ENCODE assay signal across 14 cellular contexts in genomic region chr16:16019488-16019887, GRCh38.
A peak's percentile ranks its signal among the peaks of the same experiment; 100 is the strongest.
DNase-seq lines count a peak whose midpoint lies in the region; ATAC-seq, FAIRE-seq and TF ChIP-seq lines count a peak whose summit lies in the region.
"Had no signal": no experiment of that assay in that cellular context is flagged by ENCODE, and none has a peak within 500 bp of the region (broad histone marks: within the 10 kb centered on the region; RNA-seq: fewer than 3 reads in every experiment).

No MANE protein-coding gene starts in this region.

- H3K36me3 Mint-ChIP-seq in activated CD8-positive, alpha-beta T cell treated with anti-CD3 and anti-CD28 coated beads, Interleukin-2, amount 10 ng/mL, durations not matched to agents 7 days and 5 days (ENCODE audit: low read depth) = peaks cover 65% of the 10 kb centered on the region
- H3K36me3 Mint-ChIP-seq in activated CD8-positive, alpha-beta T cell treated with anti-CD3 and anti-CD28 coated beads for 36 hours (ENCODE audit: low read depth) = peaks cover 57% of the 10 kb centered on the region
- peaks cover 9 to 30% of the 10 kb centered on the region in 2 donors for H3K36me3 Mint-ChIP-seq in activated T-cell treated with anti-CD3 and anti-CD28 coated beads, Interleukin-2, amount 50 U/mL, for 72 hours (ENCODE audit: insufficient read depth in 2 of 2)

- POLR2A ChIA-PET in activated CD8-positive, alpha-beta T cell treated with anti-CD3 and anti-CD28 coated beads, Interleukin-2, amount 10 ng/mL, durations not matched to agents 7 days and 5 days (lab: Charles Lee) = no interaction called here
- POLR2A ChIA-PET in activated CD8-positive, alpha-beta T cell treated with anti-CD3 and anti-CD28 coated beads for 36 hours (lab: Charles Lee) = no interaction called here
- POLR2A ChIA-PET in RWPE1 (lab: Yijun Ruan, JAX; ENCODE audit: low non-redundant PET) = interaction anchor here (0.6 kb wide), 1 partner anchor 70 kb away, joined by 3 read pairs; no protein-coding TSS in a partner anchor

- no peaks in the 10 kb centered on the region for H3K9me3 ChIP-seq in esophagus squamous epithelium

- H3K36me3 ChIP-seq in esophagus squamous epithelium = peaks cover 0 to 77% (median 7%) of the 10 kb centered on the region in 3 donors

- no peak overlapping the region for H3K4me3 Mint-ChIP-seq in activated CD8-positive, alpha-beta T cell treated with anti-CD3 and anti-CD28 coated beads, Interleukin-2, amount 10 ng/mL, durations not matched to agents 7 days and 5 days
- no peak overlapping the region for H3K4me3 Mint-ChIP-seq in activated CD8-positive, alpha-beta T cell treated with anti-CD3 and anti-CD28 coated beads for 36 hours
- H3K4me3 Mint-ChIP-seq in activated T-cell treated with anti-CD3 and anti-CD28 coated beads, Interleukin-2, amount 50 U/mL, for 72 hours = no peak overlapping the region
- H3K4me3 Mint-ChIP-seq: activated B cell treated with CpG ODN at 0.5 μM for 24 hours; activated naive CD4-positive, alpha-beta T cell treated with anti-CD3 and anti-CD28 coated beads, Interleukin-2, amount 10 ng/mL, durations not matched to agents 7 days and 5 days; endodermal cell; immature natural killer cell; neural crest cell had no signal

- no peak for TF ChIP-seq CTCF in activated CD8-positive, alpha-beta T cell treated with anti-CD3 and anti-CD28 coated beads for 36 hours (IDR thresholded peaks at IDR 0.05)
- TF ChIP-seq CTCF in RWPE1 (conservative IDR thresholded peaks at IDR 0.05; ENCODE audit: low read depth) (no peak), esophagus squamous epithelium (IDR thresholded peaks at IDR 0.05) (no peak)

- no peak for FAIRE-seq in urothelium cell line (lab: Jason Lieb, UNC)

- CTCF ChIA-PET in activated CD8-positive, alpha-beta T cell treated with anti-CD3 and anti-CD28 coated beads, Interleukin-2, amount 10 ng/mL, durations not matched to agents 7 days and 5 days (lab: Charles Lee) = no interaction called here
- CTCF ChIA-PET in activated CD8-positive, alpha-beta T cell treated with anti-CD3 and anti-CD28 coated beads for 36 hours (lab: Charles Lee) = no interaction called here
- CTCF ChIA-PET in RWPE1 (lab: Yijun Ruan, JAX) = interaction anchor here (0.5 kb wide), 1 partner anchor 263 kb away, joined by 3 read pairs; no protein-coding TSS in a partner anchor

- no peaks in the 10 kb centered on the region for H3K27me3 Mint-ChIP-seq in activated CD8-positive, alpha-beta T cell treated with anti-CD3 and anti-CD28 coated beads, Interleukin-2, amount 10 ng/mL, durations not matched to agents 7 days and 5 days (ENCODE audit: low read depth)
- H3K27me3 Mint-ChIP-seq in activated CD8-positive, alpha-beta T cell treated with anti-CD3 and anti-CD28 coated beads for 36 hours = no peaks in the 10 kb centered on the region
- no peaks in the 10 kb centered on the region for H3K27me3 Mint-ChIP-seq in activated T-cell treated with anti-CD3 and anti-CD28 coated beads, Interleukin-2, amount 50 U/mL, for 72 hours (ENCODE audit: low read depth)
- H3K27me3 Mint-ChIP-seq: activated B cell treated with CpG ODN at 0.5 μM for 24 hours; activated naive CD4-positive, alpha-beta T cell treated with anti-CD3 and anti-CD28 coated beads, Interleukin-2, amount 10 ng/mL, durations not matched to agents 7 days and 5 days; IgD-negative memory B cell had no signal

- no peaks in the 10 kb centered on the region for H3K27me3 ChIP-seq in esophagus squamous epithelium

- H3K27ac ChIP-seq in RWPE1 = peak overlapping the region; percentile 83
- H3K27ac ChIP-seq in esophagus squamous epithelium = peak overlapping the region; percentile 40 to 81 (median 70)

- no peak for TF ChIP-seq POLR2A in esophagus squamous epithelium (IDR thresholded peaks at IDR 0.05)

- no peak for ATAC-seq in activated CD8-positive, alpha-beta T cell treated with anti-CD3 and anti-CD28 coated beads, Interleukin-2, amount 10 ng/mL, durations not matched to agents 7 days and 5 days
- no peak for ATAC-seq in activated CD8-positive, alpha-beta T cell treated with anti-CD3 and anti-CD28 coated beads for 36 hours
- no peak for ATAC-seq in activated T-cell treated with anti-CD3 and anti-CD28 coated beads, Interleukin-2, amount 50 U/mL, for 72 hours (replicated peaks in 1 of 2)

- 42 to 59% methylated on average over 4 of the region's 4 CpGs for WGBS in esophagus squamous epithelium, 2 donors

- DNase-seq in activated CD8-positive, alpha-beta T cell treated with anti-CD3 and anti-CD28 coated beads, Interleukin-2, amount 10 ng/mL, durations not matched to agents 7 days and 5 days = no peak
- DNase-seq in activated CD8-positive, alpha-beta T cell treated with anti-CD3 and anti-CD28 coated beads for 36 hours = no peak
- DNase-seq in RWPE1 (ENCODE audit: low spot score) (peak; percentile 68), esophagus squamous epithelium (lab: John Stamatoyannopoulos, UW) (no peak), urothelium cell line (ENCODE audit: low spot score) (peak; percentile 68), NCI-H2029 treated with DMSO at 0.1 percent for 48 hours (lab: John Stamatoyannopoulos, UW) (no peak)
- DNase-seq in activated CD4-positive, alpha-beta T cell treated with anti-CD3 and anti-CD28 coated beads, Interleukin-2, amount 50 U/mL, for 4 hours = no peak
- DNase-seq in activated T-cell treated with anti-CD3 and anti-CD28 coated beads, Interleukin-2, amount 50 U/mL, for 72 hours = no peak
- DNase-seq: activated B cell treated with CpG ODN at 0.5 μM for 24 hours; activated naive CD4-positive, alpha-beta T cell treated with anti-CD3 and anti-CD28 coated beads, Interleukin-2, amount 10 ng/mL, durations not matched to agents 7 days and 5 days; endodermal cell; immature natural killer cell had no signal

- intact Hi-C loops in activated CD8-positive, alpha-beta T cell treated with anti-CD3 and anti-CD28 coated beads for 36 hours (cut with micrococcal nuclease) = no loop called here
- intact Hi-C loops in esophagus squamous epithelium (cut with DNase I) = no loop called here

- H3K27ac Mint-ChIP-seq in activated CD8-positive, alpha-beta T cell treated with anti-CD3 and anti-CD28 coated beads, Interleukin-2, amount 10 ng/mL, durations not matched to agents 7 days and 5 days = peak overlapping the region; percentile 52
- no peak overlapping the region for H3K27ac Mint-ChIP-seq in activated CD8-positive, alpha-beta T cell treated with anti-CD3 and anti-CD28 coated beads for 36 hours
- H3K27ac Mint-ChIP-seq in activated T-cell treated with anti-CD3 and anti-CD28 coated beads, Interleukin-2, amount 50 U/mL, for 72 hours = no peak overlapping the region
- H3K27ac Mint-ChIP-seq: activated B cell treated with CpG ODN at 0.5 μM for 24 hours; activated naive CD4-positive, alpha-beta T cell treated with anti-CD3 and anti-CD28 coated beads, Interleukin-2, amount 10 ng/mL, durations not matched to agents 7 days and 5 days had no signal

- peaks cover 20% of the 10 kb centered on the region for H3K4me1 Mint-ChIP-seq in activated CD8-positive, alpha-beta T cell treated with anti-CD3 and anti-CD28 coated beads, Interleukin-2, amount 10 ng/mL, durations not matched to agents 7 days and 5 days (ENCODE audit: low read depth)
- peaks cover 23% of the 10 kb centered on the region for H3K4me1 Mint-ChIP-seq in activated CD8-positive, alpha-beta T cell treated with anti-CD3 and anti-CD28 coated beads for 36 hours (ENCODE audit: low read depth)
- peaks cover 35% of the 10 kb centered on the region for H3K4me1 Mint-ChIP-seq in activated T-cell treated with anti-CD3 and anti-CD28 coated beads, Interleukin-2, amount 50 U/mL, for 72 hours (ENCODE audit: low read depth)

- no peak overlapping the region for H3K4me3 ChIP-seq in esophagus squamous epithelium

- H3K9me3 Mint-ChIP-seq in activated CD8-positive, alpha-beta T cell treated with anti-CD3 and anti-CD28 coated beads, Interleukin-2, amount 10 ng/mL, durations not matched to agents 7 days and 5 days (ENCODE audit: insufficient read depth) = no peaks in the 10 kb centered on the region
- no peaks in the 10 kb centered on the region for H3K9me3 Mint-ChIP-seq in activated CD8-positive, alpha-beta T cell treated with anti-CD3 and anti-CD28 coated beads for 36 hours
- no peaks in the 10 kb centered on the region for H3K9me3 Mint-ChIP-seq in activated T-cell treated with anti-CD3 and anti-CD28 coated beads, Interleukin-2, amount 50 U/mL, for 72 hours
- H3K9me3 Mint-ChIP-seq: activated B cell treated with CpG ODN at 0.5 μM for 24 hours; activated naive CD4-positive, alpha-beta T cell treated with anti-CD3 and anti-CD28 coated beads, Interleukin-2, amount 10 ng/mL, durations not matched to agents 7 days and 5 days; endodermal cell; IgD-negative memory B cell; immature natural killer cell; neural crest cell had no signal

- peaks cover 15 to 79% (median 36%) of the 10 kb centered on the region in 3 donors for H3K4me1 ChIP-seq in esophagus squamous epithelium

Comparison
In these comparisons a context has a peak if more than half of its experiments do, and no peak if none do; other contexts are left out.
1. DNase-seq: peak in RWPE1 (single experiment) and urothelium cell line (single experiment); none in activated CD8-positive, alpha-beta T cell treated with anti-CD3 and anti-CD28 coated beads, Interleukin-2, amount 10 ng/mL, durations not matched to agents 7 days and 5 days (single experiment), activated CD8-positive, alpha-beta T cell treated with anti-CD3 and anti-CD28 coated beads for 36 hours (single experiment), esophagus squamous epithelium (single experiment), NCI-H2029 treated with DMSO at 0.1 percent for 48 hours (single experiment), activated CD4-positive, alpha-beta T cell treated with anti-CD3 and anti-CD28 coated beads, Interleukin-2, amount 50 U/mL, for 4 hours (0 of 2) and activated T-cell treated with anti-CD3 and anti-CD28 coated beads, Interleukin-2, amount 50 U/mL, for 72 hours (0 of 2).